19 cellular contexts compared by ENCODE assay signal in genomic region chr14:62064741-62065323, GRCh38.
DNase-seq lines count a peak whose midpoint lies in the region; ATAC-seq, FAIRE-seq and TF ChIP-seq lines count a peak whose summit lies in the region.
"Had no signal": no experiment of that assay in that cellular context is flagged by ENCODE, and none has a peak within 500 bp of the region (broad histone marks: within the 10 kb centered on the region; RNA-seq: fewer than 3 reads in every experiment).

No MANE protein-coding gene starts in this region.

- no peak for ATAC-seq in HG02610 (IDR thresholded peaks at IDR 0.05; ENCODE audit: unreplicated experiment)
- ATAC-seq: GM12878, Panc1, T-helper 17 cell had no signal

- no peak for TF ChIP-seq CTCF in foreskin fibroblast (IDR thresholded peaks at IDR 0.05; ENCODE audit: low read depth, low read length)

- peak; percentile 99 for FAIRE-seq in HTR-8/SVneo (lab: Jason Lieb, UNC)
- FAIRE-seq: GM12878 had no signal

- H3K4me3 ChIP-seq in foreskin fibroblast (ENCODE audit: low read depth in 1 of 2, low read length in 2 of 2), result no peak overlapping the region
- H3K4me3 ChIP-seq: GM12878, SJCRH30 had no signal

- DNase-seq in COLO829 (ENCODE audit: low spot score) (peak; percentile 18), HTR-8/SVneo (ENCODE audit: insufficient read length, low spot score) (no peak), NCI-H524 (lab: John Stamatoyannopoulos, UW) (peak; percentile 59 to 74), myocyte (ENCODE audit: low read depth) (peak; percentile 1), NCI-H146 (lab: John Stamatoyannopoulos, UW) (no peak), foreskin fibroblast (no peak)
- DNase-seq: COR-L47, EL, H7, Karpas-422, NCI-H1417 treated with DMSO at 0.1 percent for 48 hours, NCI-H2029, NCI-H226, NCI-H526 treated with DMSO at 0.1 percent for 48 hours, SJCRH30, T-helper 17 cell had no signal

Comparison
In these comparisons a context has a peak if more than half of its experiments do, and no peak if none do; other contexts are left out.
1. DNase-seq: peak in COLO829 (single experiment), NCI-H524 (2 of 2) and myocyte (single experiment); none in HTR-8/SVneo (single experiment), NCI-H146 (single experiment) and foreskin fibroblast (0 of 2).